ENCODE assay signal across 8 cellular contexts in the genomic region with DNA sequence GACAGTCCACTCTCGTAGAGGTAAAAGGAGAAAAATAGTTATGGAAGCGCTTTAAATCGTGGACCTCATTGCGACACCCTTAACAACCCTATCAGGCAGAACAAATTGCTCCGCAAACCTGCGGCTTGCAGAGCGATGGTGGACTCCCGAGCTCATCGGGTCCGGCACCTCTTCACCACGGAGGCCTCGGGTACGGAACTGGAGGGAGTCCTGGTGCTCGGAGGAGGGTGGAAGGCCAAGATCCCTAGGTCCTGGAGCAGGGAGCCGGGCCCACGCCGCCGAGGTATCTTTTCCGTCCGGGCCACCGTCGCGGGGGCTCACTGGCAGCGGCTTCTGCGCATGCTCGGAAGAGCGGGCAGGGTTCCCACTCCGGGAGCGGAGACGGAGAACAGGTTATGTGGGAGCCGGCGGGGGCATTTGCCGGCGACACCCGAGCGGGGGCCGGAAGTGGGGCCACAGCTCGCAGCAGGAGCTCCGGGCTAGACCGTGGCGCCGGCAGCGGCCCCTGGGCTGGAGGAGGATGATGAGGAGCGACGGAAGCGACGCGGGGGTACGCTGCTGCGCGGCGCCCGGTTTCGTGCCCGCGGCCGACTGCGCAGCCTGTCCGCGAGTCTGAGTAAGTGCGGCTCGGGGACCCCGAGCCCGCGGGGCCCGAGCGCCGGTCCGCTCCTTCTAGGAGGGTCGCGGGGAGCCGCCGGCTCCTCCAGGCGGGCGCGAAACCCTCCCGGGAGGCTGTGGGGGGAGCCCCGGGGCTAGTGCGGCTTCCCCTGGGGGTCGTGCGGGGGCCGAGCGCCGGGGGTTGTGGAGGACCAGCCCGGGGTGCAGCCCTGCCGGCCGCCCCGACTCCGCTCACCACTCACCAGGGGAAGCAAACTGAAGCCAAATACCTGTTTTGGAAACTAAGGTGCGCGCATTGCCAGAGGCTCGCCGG. TPM values are rescaled to one million over a fixed set of nuclear protein-coding genes. Genes with fewer than 3 reads are reported as not detected.
A peak's percentile ranks its signal among the peaks of the same experiment; 100 is the strongest.
DNase-seq lines count a peak whose midpoint lies in the region; ATAC-seq and TF ChIP-seq lines count a peak whose summit lies in the region.

Gene ABHD13, plus strand, starts transcription at position 349 of the 931 bp plus-strand sequence. CDS start 10,827 bp downstream, outside the sequence.

- H3K27me3 Mint-ChIP-seq in naive thymus-derived CD8-positive, alpha-beta T cell = peaks cover 0 to 3% (median 0%) of the 10 kb centered on the region in 5 donors
- no peaks in the 10 kb centered on the region for H3K27me3 Mint-ChIP-seq in stimulated activated naive B cell treated with anti-CD40 and anti-IgM and Interleukin-4, amounts not matched to agents 10 μg/mL and 1 μg/mL and 100 μg/mL, for 72 hours

- ATAC-seq in GM21825 (IDR thresholded peaks at IDR 0.05; ENCODE audit: unreplicated experiment) = peak; percentile 75
- ATAC-seq in naive thymus-derived CD8-positive, alpha-beta T cell = peak; percentile 74 to 82
- peak; percentile 85 to 88 for ATAC-seq in stimulated activated naive B cell treated with anti-CD40 and anti-IgM and Interleukin-4, amounts not matched to agents 10 μg/mL and 1 μg/mL and 100 μg/mL, for 72 hours (replicated peaks)

- H3K36me3 Mint-ChIP-seq in naive thymus-derived CD8-positive, alpha-beta T cell = peaks cover 0 to 4% (median 3%) of the 10 kb centered on the region in 3 donors
- H3K36me3 Mint-ChIP-seq in stimulated activated naive B cell treated with anti-CD40 and anti-IgM and Interleukin-4, amounts not matched to agents 10 μg/mL and 1 μg/mL and 100 μg/mL, for 72 hours = peaks cover 4% of the 10 kb centered on the region in 2 donors

- DNase-seq in Daoy (ENCODE audit: low read depth) = peak; percentile 91
- peak; percentile 92 for DNase-seq in RKO (ENCODE audit: low spot score)
- DNase-seq in activated T-helper 1 cell treated with anti-CD3 and anti-CD28 coated beads, Interleukin-2, amount 50 U/mL, for 16 hours (ENCODE audit: low read depth in 1 of 2, low spot score in 1 of 2) = peak; percentile 76 to 86
- peak; percentile 88 for DNase-seq in fibroblast of mammary gland (ENCODE audit: low read depth)
- DNase-seq in naive thymus-derived CD8-positive, alpha-beta T cell = peak; percentile 87 to 97 (median 91)
- peak; percentile 92 for DNase-seq in stimulated activated naive B cell treated with anti-CD40 and anti-IgM and Interleukin-4, amounts not matched to agents 10 μg/mL and 1 μg/mL and 100 μg/mL, for 72 hours

- peak within 1 kb of the TSS; percentile 92 to 99 (median 96) for H3K4me3 Mint-ChIP-seq in naive thymus-derived CD8-positive, alpha-beta T cell
- H3K4me3 Mint-ChIP-seq in stimulated activated naive B cell treated with anti-CD40 and anti-IgM and Interleukin-4, amounts not matched to agents 10 μg/mL and 1 μg/mL and 100 μg/mL, for 72 hours = peak within 1 kb of the TSS; percentile 93 to 95

- peak within 1 kb of the TSS; percentile 93 to 99 (median 96) for H3K27ac Mint-ChIP-seq in naive thymus-derived CD8-positive, alpha-beta T cell
- H3K27ac Mint-ChIP-seq in stimulated activated naive B cell treated with anti-CD40 and anti-IgM and Interleukin-4, amounts not matched to agents 10 μg/mL and 1 μg/mL and 100 μg/mL, for 72 hours = peak within 1 kb of the TSS; percentile 99

- peaks cover 15 to 78% (median 61%) of the 10 kb centered on the region in 4 donors for H3K4me1 Mint-ChIP-seq in naive thymus-derived CD8-positive, alpha-beta T cell
- H3K4me1 Mint-ChIP-seq in stimulated activated naive B cell treated with anti-CD40 and anti-IgM and Interleukin-4, amounts not matched to agents 10 μg/mL and 1 μg/mL and 100 μg/mL, for 72 hours = peaks cover 15 to 44% of the 10 kb centered on the region in 2 donors

- peaks cover 6% of the 10 kb centered on the region; the same call in 1 of the 2 replicates for H3K36me3 ChIP-seq in KOPT-K1 (ENCODE audit: insufficient read depth, low read length)

- no peaks in the 10 kb centered on the region for H3K9me3 ChIP-seq in KOPT-K1 (ENCODE audit: insufficient read depth, low read length, poor library complexity, severe bottlenecking)

- peaks cover 0 to 3% (median 0%) of the 10 kb centered on the region in 9 donors for H3K9me3 Mint-ChIP-seq in naive thymus-derived CD8-positive, alpha-beta T cell
- no peaks in the 10 kb centered on the region for H3K9me3 Mint-ChIP-seq in stimulated activated naive B cell treated with anti-CD40 and anti-IgM and Interleukin-4, amounts not matched to agents 10 μg/mL and 1 μg/mL and 100 μg/mL, for 72 hours

- POLR2A ChIA-PET in naive thymus-derived CD8-positive, alpha-beta T cell (lab: Charles Lee) = interaction anchor here (0.6 to 1.9 kb wide), 3 partner anchors 22 to 121 kb away, joined by 3 to 6 read pairs (median 5); no protein-coding TSS in a partner anchor

- no peak for TF ChIP-seq CTCF in fibroblast of mammary gland (conservative IDR thresholded peaks at IDR 0.05; ENCODE audit: control insufficient read depth, insufficient read depth, low read depth, low read length)

- peak within 1 kb of the TSS; percentile 96 for H3K27ac ChIP-seq in KOPT-K1 (ENCODE audit: low read depth, low read length, poor library complexity, severe bottlenecking)

- peak within 1 kb of the TSS; percentile 83 for H3K4me3 ChIP-seq in fibroblast of mammary gland (ENCODE audit: control insufficient read depth, low read depth, low read length)

RNA-seq across cellular contexts. Expression of gene ABHD13, which starts in this region (rescaled TPM):
- 3.2 and 3.4 TPM in 2 replicates for total RNA-seq in Daoy (2014; rRNA removed; shearing (Covaris generic))
- 10 to 100 TPM; 13.8 to 15.9 TPM for total RNA-seq in naive thymus-derived CD8-positive, alpha-beta T cell
- 1 to 10 TPM; 4.8 to 6.8 (median 6.2) TPM for polyA plus RNA-seq in naive thymus-derived CD8-positive, alpha-beta T cell

Comparison
In these comparisons a context has a peak if more than half of its experiments do, and no peak if none do; other contexts are left out.
1. Peak in every context shown above with its lines: DNase-seq, ATAC-seq, H3K4me3 ChIP-seq and H3K27ac ChIP-seq.